ENCODE assay signal across 7 cellular contexts in the genomic region with DNA sequence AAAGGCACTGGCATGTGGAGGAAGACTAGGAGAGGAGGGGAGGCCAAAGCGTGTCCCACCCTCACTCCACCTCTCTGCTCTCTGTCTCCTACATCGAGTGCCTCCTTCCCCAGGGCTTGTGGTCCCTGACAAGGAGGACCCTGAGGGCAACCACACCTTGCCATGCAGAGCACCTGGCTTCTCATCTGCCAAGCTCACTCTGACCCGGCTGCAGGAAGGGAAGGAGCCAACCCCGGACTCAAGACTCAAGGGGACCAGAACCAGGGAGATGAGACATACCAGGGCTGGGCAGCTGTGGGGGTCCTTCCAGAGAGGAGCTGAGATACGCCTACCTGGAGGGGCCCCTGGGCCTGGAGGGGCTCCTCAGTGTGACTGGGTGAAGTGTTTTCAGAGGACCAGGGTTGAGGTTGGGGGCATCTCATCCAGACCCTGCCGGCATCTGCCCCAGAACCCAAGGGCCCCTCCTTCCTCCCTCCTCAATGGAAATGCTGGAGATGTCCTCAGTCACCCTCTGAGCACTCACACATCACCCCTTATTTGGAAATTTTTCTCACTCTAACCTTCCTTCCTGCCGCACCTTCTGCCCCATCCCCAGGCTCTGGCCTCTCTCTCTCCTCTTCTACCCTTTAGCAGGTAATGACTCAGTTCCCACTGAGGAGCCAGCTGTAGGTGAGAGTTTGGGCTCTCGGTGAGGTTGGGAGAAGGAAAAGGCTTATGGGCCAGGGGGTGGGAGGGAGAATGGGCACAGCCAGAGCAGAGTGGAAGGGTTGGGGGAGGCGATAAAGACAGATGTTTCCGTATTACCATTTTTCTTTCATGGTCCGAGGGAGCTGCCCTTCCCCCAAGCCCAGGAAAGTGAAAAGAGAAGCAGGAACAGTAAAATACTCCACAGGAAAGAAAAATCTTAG. TPM values are rescaled to one million over a fixed set of nuclear protein-coding genes. Genes with fewer than 3 reads are reported as not detected.
A peak's percentile ranks its signal among the peaks of the same experiment; 100 is the strongest.
DNase-seq lines count a peak whose midpoint lies in the region; FAIRE-seq and TF ChIP-seq lines count a peak whose summit lies in the region.

No MANE protein-coding gene starts in this region.

- 0 out of 2 replicates have a peak overlapping the region, but pooled peaks have one; percentile 44 for H2AK5ac ChIP-seq in H1 (ENCODE audit: low read depth, low read length)

- no peak overlapping the region for H2BK120ac ChIP-seq in H1 (replicated peaks; ENCODE audit: low read depth, low read length)

- POLR2A ChIA-PET in OCI-LY7 (lab: Charles Lee) (interaction anchor here (0.6 to 0.7 kb wide), 2 partner anchors 20 to 76 kb away, joined by 3 read pairs; no protein-coding TSS in a partner anchor), H1 (lab: Charles Lee; ENCODE audit: partially characterized antibody) (interaction anchor here (0.7 to 1.9 kb wide), 3 partner anchors 24 to 36 kb away, joined by 3 to 6 read pairs (median 3); no protein-coding TSS in a partner anchor)

- peaks cover 20% of the 10 kb centered on the region for H3F3A ChIP-seq in GM23248 (ENCODE audit: insufficient read depth)

- H3K56ac ChIP-seq in H1 (replicated peaks; ENCODE audit: insufficient read length, low read depth, low read length), result no peak overlapping the region

- H2AFZ ChIP-seq in GM23248 (no peak overlapping the region), OCI-LY7 (ENCODE audit: low read length) (no peak overlapping the region), H1 (ENCODE audit: low read length) (no peak overlapping the region)

- in situ Hi-C loops in GM23248 (cut with MboI), result loop anchor here (10.0 kb wide), 1 partner anchor 162 kb away; no protein-coding TSS in a partner anchor

- no peaks in the 10 kb centered on the region for H3K79me1 ChIP-seq in H1 (ENCODE audit: low read depth, low read length)

- no TSS peak for BruUV-seq in OCI-LY7 (replicated peaks; lab: Mats Ljungman, UMichigan)

- CTCF ChIA-PET in OCI-LY7 (lab: Charles Lee; ENCODE audit: unreplicated experiment), result interaction anchor here (1.2 kb wide), 1 partner anchor 164 kb away, joined by 5 read pairs; no protein-coding TSS in a partner anchor
- CTCF ChIA-PET in H1 (lab: Charles Lee; ENCODE audit: partially characterized antibody), result interaction anchor here (0.5 to 1.4 kb wide), 8 partner anchors 11 to 164 kb away, joined by 3 to 4 read pairs (median 3); no protein-coding TSS in a partner anchor

- H3K14ac ChIP-seq in H1 (ENCODE audit: insufficient read length), result no peak overlapping the region

- no peak for FAIRE-seq in H1 (lab: Jason Lieb, UNC)
- no peak for FAIRE-seq in small intestine (lab: Jason Lieb, UNC)

- no peak overlapping the region; the same call in none of the 2 replicates for H4K8ac ChIP-seq in H1 (ENCODE audit: extremely low read depth, insufficient read depth, low read length)

- H3K27ac ChIP-seq in GM23248, result peak overlapping the region; percentile 76; the same call in 1 of the 2 replicates
- peak overlapping the region; percentile 87 for H3K27ac ChIP-seq in OCI-LY7 (ENCODE audit: low read depth, low read length, poor library complexity, severe bottlenecking)
- H3K27ac ChIP-seq in H1 (ENCODE audit: low read depth, low read length), result no peak overlapping the region
- H3K27ac ChIP-seq in small intestine (ENCODE audit: low read depth in 1 of 2, low read length in 1 of 2), result peak overlapping the region; percentile 94 to 98

- H3K9me2 ChIP-seq in GM23248 (ENCODE audit: insufficient read depth), result no peaks in the 10 kb centered on the region
- no peaks in the 10 kb centered on the region for H3K9me2 ChIP-seq in OCI-LY7 (ENCODE audit: insufficient read depth, low read length)

- no peak for TF ChIP-seq RAD21 in H1 (IDR thresholded peaks at IDR 0.05 in 1 of 2, conservative IDR thresholded peaks at IDR 0.05 in 1 of 2; ENCODE audit: low read depth in 2 of 2, low read length in 2 of 2)

- H3K4me1 ChIP-seq in GM23248 (ENCODE audit: insufficient read depth) (peaks cover 12% of the 10 kb centered on the region), OCI-LY7 (ENCODE audit: insufficient read depth, low read length, poor library complexity, severe bottlenecking) (peaks cover 73% of the 10 kb centered on the region), H1 (replicated peaks in 1 of 4; ENCODE audit: control insufficient read depth in 3 of 4, insufficient read depth in 4 of 4, low read length in 3 of 4) (peaks cover 7 to 12% (median 9%) of the 10 kb centered on the region in 4 experiments), small intestine (ENCODE audit: control insufficient read depth in 2 of 2, insufficient read depth in 1 of 2, low read depth in 1 of 2, low read length in 1 of 2) (peaks cover 9 to 18% of the 10 kb centered on the region in 2 donors)

- TF ChIP-seq CTCF in OCI-LY7 (conservative IDR thresholded peaks at IDR 0.05; ENCODE audit: low read length) (no peak), H1 (IDR thresholded peaks at IDR 0.05; ENCODE audit: control extremely low read depth in 1 of 3, insufficient read depth in 1 of 3, low read depth in 1 of 3, low read length in 3 of 3) (no peak)

- H3K36me3 ChIP-seq in GM23248 (ENCODE audit: low read depth) (no peaks in the 10 kb centered on the region), OCI-LY7 (ENCODE audit: insufficient read depth, low read length) (peaks cover 27% of the 10 kb centered on the region), H1 (ENCODE audit: control insufficient read depth in 2 of 4, insufficient read depth in 4 of 4, low read length in 3 of 4) (no peaks in the 10 kb centered on the region), small intestine (ENCODE audit: control insufficient read depth in 2 of 2, insufficient read depth in 2 of 2, low read length in 2 of 2) (no peaks in the 10 kb centered on the region)

- no peak overlapping the region for H2BK5ac ChIP-seq in H1 (ENCODE audit: low read depth, low read length)

- no peak for DNase-seq in GM23248
- peak; percentile 41 for DNase-seq in OCI-LY7 (ENCODE audit: low spot score)
- DNase-seq in H1 (ENCODE audit: low read depth in 1 of 2, low spot score in 2 of 2), result no peak
- DNase-seq in small intestine, result no peak
- DNase-seq in foreskin melanocyte, result no peak
- DNase-seq in AG08395 (ENCODE audit: low spot score), result no peak
- no peak for DNase-seq in HCEC 1CT

- H4K91ac ChIP-seq in H1 (replicated peaks; ENCODE audit: insufficient read length, low read length), result no peak overlapping the region

- H3K27me3 ChIP-seq in GM23248 (replicated peaks; ENCODE audit: insufficient read depth) (no peaks in the 10 kb centered on the region), H1 (replicated peaks in 1 of 4; ENCODE audit: control insufficient read depth in 3 of 4, extremely low read depth in 1 of 4, insufficient read depth in 3 of 4, low read length in 3 of 4) (no peaks in the 10 kb centered on the region), small intestine (ENCODE audit: control insufficient read depth in 2 of 2, insufficient read depth in 2 of 2, low read length in 2 of 2) (no peaks in the 10 kb centered on the region)

- H3K4ac ChIP-seq in H1 (replicated peaks; ENCODE audit: insufficient read length, low read depth, low read length), result no peak overlapping the region

- H3K9me3 ChIP-seq in GM23248 (ENCODE audit: low read depth) (no peaks in the 10 kb centered on the region), OCI-LY7 (ENCODE audit: low read length) (peaks cover 17% of the 10 kb centered on the region; the same call in 1 of the 2 replicates), H1 (ENCODE audit: insufficient read depth in 2 of 2, low read depth in 1 of 2, low read length in 1 of 2) (peaks cover 0 to 3% of the 10 kb centered on the region in 2 experiments; a peak in 1 of 4 replicates), small intestine (ENCODE audit: control insufficient read depth, low read depth) (no peaks in the 10 kb centered on the region)

- no peak overlapping the region for H2BK12ac ChIP-seq in H1 (ENCODE audit: low read depth, low read length)

- 58 to 64% methylated on average over 10 to 11 of the region's 11 CpGs for WGBS in GM23248 (ENCODE audit: low coverage in 1 of 2, low lambda C conversion rate in 2 of 2, missing lambda C conversion rate in 2 of 2), 2 experiments
- 52% methylated on average over 6 of the region's 11 CpGs; no CpG with 5 or more reads in 1 of the 2 experiments for WGBS in H1 (ENCODE audit: extremely low coverage in 1 of 2, insufficient coverage in 1 of 2, insufficient read length in 1 of 2, insufficient replicate concordance in 2 of 2, low coverage in 1 of 2, low lambda C conversion rate in 2 of 2, missing lambda C conversion rate in 1 of 2), 2 experiments
- WGBS in small intestine, 3 donors, result 34 to 48% (median 34%) methylated on average over 10 to 11 of the region's 11 CpGs

- no peak for TF ChIP-seq EP300 in H1 (IDR thresholded peaks at IDR 0.05; ENCODE audit: borderline replicate concordance in 1 of 2, low read depth in 2 of 2, low read length in 2 of 2)

- H4K5ac ChIP-seq in H1 (ENCODE audit: insufficient read length, low read depth, low read length), result no peak overlapping the region

- no peaks in the 10 kb centered on the region for H3K79me2 ChIP-seq in GM23248 (ENCODE audit: insufficient read depth)
- peaks cover 26% of the 10 kb centered on the region for H3K79me2 ChIP-seq in OCI-LY7 (ENCODE audit: insufficient read depth, low read depth, low read length)
- no peaks in the 10 kb centered on the region for H3K79me2 ChIP-seq in H1 (ENCODE audit: control insufficient read depth in 1 of 2, insufficient read depth in 2 of 2, low read length in 2 of 2)

- H3K9ac ChIP-seq in GM23248, result no peak overlapping the region
- no peak overlapping the region for H3K9ac ChIP-seq in H1 (replicated peaks in 1 of 4; ENCODE audit: extremely low read depth in 1 of 4, low read depth in 3 of 4, low read length in 3 of 4)

- no peak for TF ChIP-seq POLR2A in H1 (IDR thresholded peaks at IDR 0.05; ENCODE audit: control extremely low read depth in 1 of 2, low read depth in 2 of 2, low read length in 2 of 2)

- intact Hi-C loops in OCI-LY7 (cut with micrococcal nuclease; ENCODE audit: unreplicated experiment), result loop anchor here (5.0 kb wide), 1 partner anchor 585 kb away; a partner anchor contains a TSS

- H3K4me3 ChIP-seq in GM23248, result no peak overlapping the region
- H3K4me3 ChIP-seq in OCI-LY7 (ENCODE audit: low read depth, low read length, poor library complexity, severe bottlenecking), result peak overlapping the region; percentile 69
- H3K4me3 ChIP-seq in H1 (ENCODE audit: extremely low read depth in 1 of 4, insufficient read depth in 2 of 4, low read depth in 3 of 4, low read length in 4 of 4), result no peak overlapping the region
- H3K4me3 ChIP-seq in small intestine (ENCODE audit: low read depth in 1 of 2, low read length in 2 of 2), result no peak overlapping the region

- no peak overlapping the region for H2BK15ac ChIP-seq in H1 (ENCODE audit: low read length)

- H3K18ac ChIP-seq in H1 (ENCODE audit: extremely low read depth, low read length), result no peak overlapping the region

- no peak overlapping the region for H2BK20ac ChIP-seq in H1 (ENCODE audit: low read length)

- H3K23ac ChIP-seq in H1 (ENCODE audit: insufficient read length), result no peak overlapping the region

- H4K20me1 ChIP-seq in GM23248 (ENCODE audit: insufficient read depth), result no peaks in the 10 kb centered on the region
- no peaks in the 10 kb centered on the region for H4K20me1 ChIP-seq in OCI-LY7 (ENCODE audit: insufficient read depth, low read length)
- no peaks in the 10 kb centered on the region for H4K20me1 ChIP-seq in H1 (replicated peaks in 1 of 2; ENCODE audit: control insufficient read depth in 1 of 2, insufficient read depth in 2 of 2, low read length in 2 of 2)

- H3K4me2 ChIP-seq in GM23248 (ENCODE audit: unreplicated experiment), result peak overlapping the region; percentile 83
- H3K4me2 ChIP-seq in OCI-LY7 (ENCODE audit: low read length), result peak overlapping the region; percentile 84
- no peak overlapping the region for H3K4me2 ChIP-seq in H1 (ENCODE audit: insufficient read depth in 1 of 2, low read depth in 2 of 2, low read length in 2 of 2)

- H3K23me2 ChIP-seq in H1 (ENCODE audit: low read depth, low read length), result no peaks in the 10 kb centered on the region; the same call in 1 of the 2 replicates

RNA-seq across cellular contexts. Expression of a gene that starts 32.0 kb away (rescaled TPM):
- total RNA-seq in GM23248 (2014; rRNA removed; shearing (Covaris generic)), result 0.22 TPM in 1 of 2 replicates, not detected in the other
- polyA plus RNA-seq in GM23248 (2016; fragmentation: Nextera tagmentation; extraction: Ambion mirVana) (0.61 and 0.88 TPM in 2 replicates), H1 (2011; rRNA removed) (2,437 and 2,958 TPM in 2 replicates), small intestine (10 to 100 TPM in 2 of 3 donors, 1 to 10 TPM in 1; 8.7 to 32.0 (median 28.1) TPM)
- 0.44 TPM in 1 of 2 replicates, not detected in the other for total RNA-seq in OCI-LY7 (2014; rRNA removed; shearing (Covaris generic))
- total RNA-seq in OCI-LY7 (2022), result 0.86 and 1.4 TPM in 2 replicates
- total RNA-seq in H1 (2021; fragmentation: NEBNext Ultra II Directional; extraction: Animal tissue kit (Norgen Biotek cat#: 25700)), result 2,526 and 2,533 TPM in 2 replicates
- polyA plus RNA-seq in H1 (2011; cell fraction: cytosol; rRNA removed), result 3,112 TPM
- polyA plus RNA-seq in H1 (2011; cell fraction: nucleus; rRNA removed), result 1,732 TPM
- polyA plus RNA-seq in H1 (2012, experiment 1 of 2), result 1,944 to 3,021 TPM (median 2,827 TPM) in 4 replicates
- polyA plus RNA-seq in H1 (2012, experiment 2 of 2), result 3,585 TPM
- polyA plus RNA-seq in H1 (2013, experiment 1 of 2), result 2,440 TPM
- 2,561 TPM for polyA plus RNA-seq in H1 (2013, experiment 2 of 2)
- polyA minus RNA-seq in H1 (2011; rRNA and poly(A)+ RNA removed), result 686 and 909 TPM in 2 replicates
- 545 TPM for polyA minus RNA-seq in H1 (2011; cell fraction: cytosol; rRNA and poly(A)+ RNA removed)
- polyA minus RNA-seq in H1 (2011; cell fraction: nucleus; rRNA and poly(A)+ RNA removed), result 413 TPM

RNA-seq across cellular contexts. Expression of a gene that starts 44.1 kb away (rescaled TPM):
- 21.6 and 28.4 TPM in 2 replicates for total RNA-seq in GM23248 (2014; rRNA removed; shearing (Covaris generic))
- polyA plus RNA-seq in GM23248 (2016; fragmentation: Nextera tagmentation; extraction: Ambion mirVana) (18.3 and 19.9 TPM in 2 replicates), H1 (2011; rRNA removed) (7.2 and 12.5 TPM in 2 replicates), small intestine (10 to 100 TPM in 1 of 3 donors, 1 to 10 TPM in 2; 1.8 to 12.8 (median 2.2) TPM)
- total RNA-seq in OCI-LY7 (2014; rRNA removed; shearing (Covaris generic)), result 61.6 and 63.2 TPM in 2 replicates
- 54.5 and 56.7 TPM in 2 replicates for total RNA-seq in OCI-LY7 (2022)
- total RNA-seq in H1 (2021; fragmentation: NEBNext Ultra II Directional; extraction: Animal tissue kit (Norgen Biotek cat#: 25700)), result 10.0 and 11.0 TPM in 2 replicates
- 10.0 TPM for polyA plus RNA-seq in H1 (2011; cell fraction: cytosol; rRNA removed)
- 15.6 TPM for polyA plus RNA-seq in H1 (2011; cell fraction: nucleus; rRNA removed)
- 9.6 to 10.7 TPM (median 10.2 TPM) in 4 replicates for polyA plus RNA-seq in H1 (2012, experiment 1 of 2)
- 8.6 TPM for polyA plus RNA-seq in H1 (2012, experiment 2 of 2)
- polyA plus RNA-seq in H1 (2013, experiment 1 of 2), result 6.5 TPM
- polyA plus RNA-seq in H1 (2013, experiment 2 of 2), result 6.5 TPM
- polyA minus RNA-seq in H1 (2011; rRNA and poly(A)+ RNA removed), result 5.5 and 5.6 TPM in 2 replicates
- polyA minus RNA-seq in H1 (2011; cell fraction: cytosol; rRNA and poly(A)+ RNA removed), result 5.3 TPM
- polyA minus RNA-seq in H1 (2011; cell fraction: nucleus; rRNA and poly(A)+ RNA removed), result 5.4 TPM

RNA-seq across cellular contexts. Expression of a gene that starts 44.9 kb away (rescaled TPM):
- 13.5 and 14.3 TPM in 2 replicates for total RNA-seq in GM23248 (2014; rRNA removed; shearing (Covaris generic))
- polyA plus RNA-seq in GM23248 (2016; fragmentation: Nextera tagmentation; extraction: Ambion mirVana), result 10.8 and 13.2 TPM in 2 replicates
- total RNA-seq in OCI-LY7 (2014; rRNA removed; shearing (Covaris generic)), result 23.9 and 33.0 TPM in 2 replicates
- 31.5 and 33.0 TPM in 2 replicates for total RNA-seq in OCI-LY7 (2022)
- total RNA-seq in H1 (2021; fragmentation: NEBNext Ultra II Directional; extraction: Animal tissue kit (Norgen Biotek cat#: 25700)), result 38.0 and 38.2 TPM in 2 replicates
- 20.9 and 32.8 TPM in 2 replicates for polyA plus RNA-seq in H1 (2011; rRNA removed)
- polyA plus RNA-seq in H1 (2011; cell fraction: cytosol; rRNA removed), result 50.9 TPM
- polyA plus RNA-seq in H1 (2011; cell fraction: nucleus; rRNA removed), result 138 TPM
- polyA plus RNA-seq in H1 (2012, experiment 1 of 2), result 36.7 to 61.3 TPM (median 50.8 TPM) in 4 replicates
- polyA plus RNA-seq in H1 (2012, experiment 2 of 2), result 19.0 TPM
- 19.9 TPM for polyA plus RNA-seq in H1 (2013, experiment 1 of 2)
- 17.6 TPM for polyA plus RNA-seq in H1 (2013, experiment 2 of 2)
- 29.0 and 29.1 TPM in 2 replicates for polyA minus RNA-seq in H1 (2011; rRNA and poly(A)+ RNA removed)
- 20.8 TPM for polyA minus RNA-seq in H1 (2011; cell fraction: cytosol; rRNA and poly(A)+ RNA removed)
- polyA minus RNA-seq in H1 (2011; cell fraction: nucleus; rRNA and poly(A)+ RNA removed), result 43.1 TPM
- polyA plus RNA-seq in small intestine, result 10 to 100 TPM; 13.2 to 29.0 (median 15.0) TPM

Comparison
In these comparisons a context has a peak if more than half of its experiments do, and no peak if none do; other contexts are left out.
1. H3K4me2 ChIP-seq: peak in GM23248 (single experiment) and OCI-LY7 (single experiment); none in H1 (0 of 2).
2. RNA of a gene that starts 32.0 kb away (total RNA-seq): 2,526 to 2,533 TPM in H1; 0.44 to 1.4 TPM in OCI-LY7 and 0.22 TPM in GM23248; every median in the first group is over 1,000 times any median in the second.